ENCODE assay signal across 9 cellular contexts in genomic region chr20:41005361-41005729, GRCh38. TPM values are rescaled to one million over a fixed set of nuclear protein-coding genes. Genes with fewer than 3 reads are reported as not detected.
DNase-seq lines count a peak whose midpoint lies in the region; ATAC-seq and TF ChIP-seq lines count a peak whose summit lies in the region.
"Had no signal": no experiment of that assay in that cellular context is flagged by ENCODE, and none has a peak within 500 bp of the region (broad histone marks: within the 10 kb centered on the region; RNA-seq: fewer than 3 reads in every experiment).

No MANE protein-coding gene starts in this region.

- H3K9me3 ChIP-seq in OCI-LY3 (ENCODE audit: insufficient read depth, low read length): no peaks in the 10 kb centered on the region

- H3K4me3 Mint-ChIP-seq in activated CD4-positive, alpha-beta T cell treated with anti-CD3 and anti-CD28 coated beads, Interleukin-2, amount 10 ng/mL, durations not matched to agents 7 days and 5 days: no peak overlapping the region

- H3K9me3 Mint-ChIP-seq in activated CD4-positive, alpha-beta T cell treated with anti-CD3 and anti-CD28 coated beads, Interleukin-2, amount 10 ng/mL, durations not matched to agents 7 days and 5 days: peaks cover 2% of the 10 kb centered on the region

- H3K9ac ChIP-seq in OCI-LY3 (ENCODE audit: low read length): no peak overlapping the region

- H3K36me3 ChIP-seq in OCI-LY3 (replicated peaks; ENCODE audit: low read depth, low read length): peaks cover 3% of the 10 kb centered on the region

- H3K79me2 ChIP-seq in OCI-LY3 (ENCODE audit: low read length): no peaks in the 10 kb centered on the region

- ATAC-seq in esophagus mucosa (peak; percentile 31), GM21390 (IDR thresholded peaks at IDR 0.05; ENCODE audit: unreplicated experiment) (no peak)

- no peak overlapping the region for H2AFZ ChIP-seq in OCI-LY3 (ENCODE audit: low read depth, low read length)

- CTCF ChIA-PET in activated CD4-positive, alpha-beta T cell treated with anti-CD3 and anti-CD28 coated beads, Interleukin-2, amount 10 ng/mL, durations not matched to agents 7 days and 5 days (lab: Charles Lee): interaction anchor here (0.6 to 2.7 kb wide), 6 partner anchors 8 to 233 kb away, joined by 3 to 17 read pairs (median 4); no protein-coding TSS in a partner anchor

- intact Hi-C loops in posterior vena cava (cut with DNase I): no loop called here

- H3K27ac ChIP-seq in OCI-LY3 (ENCODE audit: low read length): 0 out of 2 replicates have a peak overlapping the region, but pooled peaks have one; percentile 6

- H3K4me1 ChIP-seq in OCI-LY3 (ENCODE audit: low read length): peaks cover 58% of the 10 kb centered on the region

- H3K4me3 ChIP-seq in OCI-LY3 (ENCODE audit: low read length): no peak overlapping the region
- H3K4me3 ChIP-seq: dorsolateral prefrontal cortex had no signal

- H3K27ac Mint-ChIP-seq in activated CD4-positive, alpha-beta T cell treated with anti-CD3 and anti-CD28 coated beads, Interleukin-2, amount 10 ng/mL, durations not matched to agents 7 days and 5 days: no peak overlapping the region

- no peak for TF ChIP-seq CTCF in OCI-LY3 (IDR thresholded peaks at IDR 0.05; ENCODE audit: low read depth, low read length)

- peaks cover 49% of the 10 kb centered on the region for H3K4me1 Mint-ChIP-seq in activated CD4-positive, alpha-beta T cell treated with anti-CD3 and anti-CD28 coated beads, Interleukin-2, amount 10 ng/mL, durations not matched to agents 7 days and 5 days

- H3K36me3 Mint-ChIP-seq in activated CD4-positive, alpha-beta T cell treated with anti-CD3 and anti-CD28 coated beads, Interleukin-2, amount 10 ng/mL, durations not matched to agents 7 days and 5 days (ENCODE audit: low read depth): peaks cover 6% of the 10 kb centered on the region

- H4K20me1 ChIP-seq in OCI-LY3 (ENCODE audit: insufficient read depth, low read length): no peaks in the 10 kb centered on the region

- H3K27me3 ChIP-seq in OCI-LY3 (ENCODE audit: low read depth, low read length): no peaks in the 10 kb centered on the region
- H3K27me3 ChIP-seq: dorsolateral prefrontal cortex had no signal

- no peaks in the 10 kb centered on the region for H3K27me3 Mint-ChIP-seq in activated CD4-positive, alpha-beta T cell treated with anti-CD3 and anti-CD28 coated beads, Interleukin-2, amount 10 ng/mL, durations not matched to agents 7 days and 5 days

- DNase-seq in DMS 273 treated with DMSO at 0.1 percent for 48 hours (lab: John Stamatoyannopoulos, UW): peak; percentile 71
- DNase-seq in posterior vena cava (ENCODE audit: low spot score): peak; percentile 95
- no peak for DNase-seq in NCI-H2107 (lab: John Stamatoyannopoulos, UW)
- DNase-seq in activated CD4-positive, alpha-beta T cell treated with anti-CD3 and anti-CD28 coated beads, Interleukin-2, amount 10 ng/mL, durations not matched to agents 7 days and 5 days: no peak
- DNase-seq in mesenteric fat pad (ENCODE audit: low spot score): no peak

- POLR2A ChIA-PET in activated CD4-positive, alpha-beta T cell treated with anti-CD3 and anti-CD28 coated beads, Interleukin-2, amount 10 ng/mL, durations not matched to agents 7 days and 5 days (lab: Charles Lee): no interaction called here

- H3K4me2 ChIP-seq in OCI-LY3 (ENCODE audit: low read length): no peak overlapping the region

RNA-seq across cellular contexts. Expression of gene TOP1, which starts 23.3 kb away (rescaled TPM):
- total RNA-seq in esophagus mucosa: 36.6 TPM
- total RNA-seq in posterior vena cava: 10 to 100 TPM; 25.2 to 27.3 TPM
- total RNA-seq in activated CD4-positive, alpha-beta T cell treated with anti-CD3 and anti-CD28 coated beads, Interleukin-2, amount 10 ng/mL, durations not matched to agents 7 days and 5 days: 10 to 100 TPM; 66.7 to 76.9 TPM
- total RNA-seq in mesenteric fat pad: 42.4 TPM

Comparison
In these comparisons a context has a peak if more than half of its experiments do, and no peak if none do; other contexts are left out.
1. DNase-seq: peak in DMS 273 treated with DMSO at 0.1 percent for 48 hours (single experiment) and posterior vena cava (single experiment); none in NCI-H2107 (single experiment), activated CD4-positive, alpha-beta T cell treated with anti-CD3 and anti-CD28 coated beads, Interleukin-2, amount 10 ng/mL, durations not matched to agents 7 days and 5 days (single experiment) and mesenteric fat pad (single experiment).